17 cellular contexts compared by ENCODE assay signal in the genomic region with DNA sequence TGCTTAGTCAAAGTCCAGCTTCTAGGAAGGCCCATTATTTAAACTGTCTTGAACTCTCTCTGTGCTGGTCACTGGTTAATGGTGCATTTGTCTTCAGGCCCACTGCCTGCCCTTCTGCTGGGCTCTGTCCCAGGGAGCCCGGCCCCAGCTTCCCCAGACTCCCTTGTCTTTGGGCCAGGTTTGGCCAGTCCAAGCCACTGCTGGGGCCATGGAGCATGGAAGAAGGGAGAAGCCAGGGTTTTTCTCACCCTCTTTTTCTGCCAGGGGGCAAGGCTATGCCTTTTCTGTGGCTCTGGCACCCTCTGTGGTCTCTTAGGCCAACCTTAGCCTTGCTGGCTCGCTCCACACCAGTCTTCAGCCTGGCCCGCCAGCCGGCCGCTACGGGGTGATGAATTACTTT.
DNase-seq lines count a peak whose midpoint lies in the region; ATAC-seq and TF ChIP-seq lines count a peak whose summit lies in the region.
"Had no signal": no experiment of that assay in that cellular context is flagged by ENCODE, and none has a peak within 500 bp of the region (broad histone marks: within the 10 kb centered on the region; RNA-seq: fewer than 3 reads in every experiment).

No MANE protein-coding gene starts in this region.

- no peaks in the 10 kb centered on the region for H3K36me3 ChIP-seq in upper lobe of left lung

- TF ChIP-seq POLR2A in upper lobe of left lung (IDR thresholded peaks at IDR 0.05): no peak

- no peaks in the 10 kb centered on the region for H3K36me3 Mint-ChIP-seq in activated T-helper 2 cell treated with anti-CD3 and anti-CD28 coated beads, Interferon-gamma antibody, Interleukin-2, Interleukin-4, amounts not matched to agents 10 μg/mL and 5 μg/mL and 100 μg/mL, durations not matched to agents 14 hours and 24 hours and 36 hours (ENCODE audit: low read depth)
- H3K36me3 Mint-ChIP-seq: CD14-positive monocyte; CD4-positive, alpha-beta memory T cell had no signal

- H3K4me1 Mint-ChIP-seq in activated T-helper 2 cell treated with anti-CD3 and anti-CD28 coated beads, Interferon-gamma antibody, Interleukin-2, Interleukin-4, amounts not matched to agents 10 μg/mL and 5 μg/mL and 100 μg/mL, durations not matched to agents 14 hours and 24 hours and 36 hours (ENCODE audit: low read depth): no peaks in the 10 kb centered on the region
- H3K4me1 Mint-ChIP-seq: CD14-positive monocyte; CD4-positive, alpha-beta memory T cell had no signal

- intact Hi-C loops in posterior vena cava (cut with DNase I): no loop called here
- intact Hi-C loops in activated T-helper 2 cell treated with anti-CD3 and anti-CD28 coated beads, Interferon-gamma antibody, Interleukin-2, Interleukin-4, amounts not matched to agents 10 μg/mL and 5 μg/mL and 100 μg/mL, durations not matched to agents 14 hours and 24 hours and 36 hours (cut with micrococcal nuclease): no loop called here

- no peak overlapping the region for H3K4me3 Mint-ChIP-seq in activated T-helper 2 cell treated with anti-CD3 and anti-CD28 coated beads, Interferon-gamma antibody, Interleukin-2, Interleukin-4, amounts not matched to agents 10 μg/mL and 5 μg/mL and 100 μg/mL, durations not matched to agents 14 hours and 24 hours and 36 hours (ENCODE audit: low read depth)
- H3K4me3 Mint-ChIP-seq: CD14-positive monocyte; CD4-positive, alpha-beta memory T cell; HFFc6 had no signal

- TF ChIP-seq EP300 in upper lobe of left lung (IDR thresholded peaks at IDR 0.05): no peak

- H3K9me3 ChIP-seq in upper lobe of left lung: peaks cover 0 to 9% (median 3%) of the 10 kb centered on the region in 4 donors

- DNase-seq in anterior cingulate cortex (lab: John Stamatoyannopoulos, UW) (peak in 33 of 58 donors; percentile 6 to 73 (median 30)), midbrain (lab: John Stamatoyannopoulos, UW) (peak; percentile 60), posterior vena cava (ENCODE audit: low spot score) (peak; percentile 48), NCI-H1694 treated with DMSO at 0.1 percent for 48 hours (lab: John Stamatoyannopoulos, UW) (no peak), upper lobe of left lung (no peak)
- no peak for DNase-seq in activated T-helper 2 cell treated with anti-CD3 and anti-CD28 coated beads, Interferon-gamma antibody, Interleukin-2, Interleukin-4, amounts not matched to agents 10 μg/mL and 5 μg/mL and 100 μg/mL, durations not matched to agents 14 hours and 24 hours and 36 hours (ENCODE audit: low spot score)
- DNase-seq: ACHN; CD4-positive, alpha-beta memory T cell; DMS153; DMS79 treated with DMSO at 0.1 percent for 48 hours; GF-D8; GOT3; H7; HFFc6 had no signal

- H3K27me3 ChIP-seq in upper lobe of left lung: no peaks in the 10 kb centered on the region

- no peak for ATAC-seq in upper lobe of left lung (ENCODE audit: low FRiP score in 2 of 2)
- ATAC-seq in HG02763 (IDR thresholded peaks at IDR 0.05; ENCODE audit: unreplicated experiment): no peak
- ATAC-seq: HCT116 had no signal

- no peak overlapping the region for H3K27ac Mint-ChIP-seq in activated T-helper 2 cell treated with anti-CD3 and anti-CD28 coated beads, Interferon-gamma antibody, Interleukin-2, Interleukin-4, amounts not matched to agents 10 μg/mL and 5 μg/mL and 100 μg/mL, durations not matched to agents 14 hours and 24 hours and 36 hours
- H3K27ac Mint-ChIP-seq: CD14-positive monocyte; CD4-positive, alpha-beta memory T cell; HFFc6 had no signal

- H3K4me3 ChIP-seq in upper lobe of left lung: no peak overlapping the region

- H3K4me1 ChIP-seq in upper lobe of left lung: no peaks in the 10 kb centered on the region

- H3K9me3 Mint-ChIP-seq in activated T-helper 2 cell treated with anti-CD3 and anti-CD28 coated beads, Interferon-gamma antibody, Interleukin-2, Interleukin-4, amounts not matched to agents 10 μg/mL and 5 μg/mL and 100 μg/mL, durations not matched to agents 14 hours and 24 hours and 36 hours: no peaks in the 10 kb centered on the region

- H3K27ac ChIP-seq in upper lobe of left lung: no peak overlapping the region

- TF ChIP-seq CTCF in upper lobe of left lung (IDR thresholded peaks at IDR 0.05): no peak

- 82 to 96% methylated on average over 6 of the region's 6 CpGs for WGBS in upper lobe of left lung, 2 donors

- no peaks in the 10 kb centered on the region for H3K27me3 Mint-ChIP-seq in activated T-helper 2 cell treated with anti-CD3 and anti-CD28 coated beads, Interferon-gamma antibody, Interleukin-2, Interleukin-4, amounts not matched to agents 10 μg/mL and 5 μg/mL and 100 μg/mL, durations not matched to agents 14 hours and 24 hours and 36 hours (ENCODE audit: low read depth)

Comparison
In these comparisons a context has a peak if more than half of its experiments do, and no peak if none do; other contexts are left out.
1. DNase-seq: peak in anterior cingulate cortex (33 of 58), midbrain (single experiment) and posterior vena cava (single experiment); none in NCI-H1694 treated with DMSO at 0.1 percent for 48 hours (single experiment), upper lobe of left lung (0 of 2) and activated T-helper 2 cell treated with anti-CD3 and anti-CD28 coated beads, Interferon-gamma antibody, Interleukin-2, Interleukin-4, amounts not matched to agents 10 μg/mL and 5 μg/mL and 100 μg/mL, durations not matched to agents 14 hours and 24 hours and 36 hours (single experiment).